Comparison of ENCODE assay signal across 8 cellular contexts in genomic region chr7:5635461-5636445, GRCh38. TPM values are rescaled to one million over a fixed set of nuclear protein-coding genes. Genes with fewer than 3 reads are reported as not detected.
A peak's percentile ranks its signal among the peaks of the same experiment; 100 is the strongest.
DNase-seq lines count a peak whose midpoint lies in the region; ATAC-seq, FAIRE-seq and TF ChIP-seq lines count a peak whose summit lies in the region.

No MANE protein-coding gene starts in this region.

- H2AFZ ChIP-seq in mammary epithelial cell (ENCODE audit: low read depth, low read length) = peak overlapping the region; percentile 60
- no peak overlapping the region for H2AFZ ChIP-seq in HepG2 (ENCODE audit: low read length)

- CTCF ChIA-PET in mammary epithelial cell (lab: Charles Lee; ENCODE audit: low non-redundant PET) = no interaction called here
- CTCF ChIA-PET in HepG2 (lab: Yijun Ruan, JAX; ENCODE audit: low intra/inter-chr PET ratio, low total read pairs) = no interaction called here

- H3K4me1 ChIP-seq in mammary epithelial cell (ENCODE audit: insufficient read depth, low read length) (peaks cover 42% of the 10 kb centered on the region), HepG2 (ENCODE audit: insufficient read depth, low read length) (peaks cover 29% of the 10 kb centered on the region), testis (peaks cover 60% of the 10 kb centered on the region)

- peak overlapping the region; percentile 72 for H3K27ac ChIP-seq in mammary epithelial cell (ENCODE audit: insufficient read depth, low read depth, low read length)
- H3K27ac ChIP-seq in HepG2 (ENCODE audit: extremely low read length, insufficient read depth, low read length) = peak overlapping the region; percentile 42
- peak overlapping the region; percentile 26 to 69 for H3K27ac ChIP-seq in testis

- ATAC-seq in HepG2 = peak; percentile 47; the same call in 2 of the 3 replicates
- no peak for ATAC-seq in GM18498 (IDR thresholded peaks at IDR 0.05; ENCODE audit: unreplicated experiment)

- TF ChIP-seq POLR2A in HepG2 (IDR thresholded peaks at IDR 0.05; ENCODE audit: insufficient read depth in 1 of 2, low read depth in 2 of 2, low read length in 2 of 2) (no peak), testis (IDR thresholded peaks at IDR 0.05) (no peak)

- H3K9me3 ChIP-seq in mammary epithelial cell (replicated peaks; ENCODE audit: insufficient read depth, low read length) (no peaks in the 10 kb centered on the region), HepG2 (ENCODE audit: low read length) (no peaks in the 10 kb centered on the region), testis (no peaks in the 10 kb centered on the region)

- H3K4me3 ChIP-seq in mammary epithelial cell (replicated peaks in 1 of 3; ENCODE audit: insufficient read depth in 1 of 3, low read depth in 2 of 3, low read length in 3 of 3) = no peak overlapping the region
- no peak overlapping the region; a peak in 1 of 6 replicates for H3K4me3 ChIP-seq in HepG2 (replicated peaks in 1 of 3; ENCODE audit: insufficient read depth in 1 of 3, low read depth in 2 of 3, low read length in 3 of 3)
- no peak overlapping the region for H3K4me3 ChIP-seq in testis

- peak; percentile 80 for FAIRE-seq in HepG2 (lab: Jason Lieb, UNC)

- dilution Hi-C loops in mammary epithelial cell (cut with HindIII; ENCODE audit: low sequenced_read_pairs) = loop anchor here (5.0 kb wide), 1 partner anchor 38 kb away; no protein-coding TSS in a partner anchor

- POLR2A ChIA-PET in HepG2 (lab: Yijun Ruan, JAX) = no interaction called here

- H3K27me3 ChIP-seq in mammary epithelial cell (ENCODE audit: insufficient read depth, low read length) (no peaks in the 10 kb centered on the region), HepG2 (ENCODE audit: control insufficient read depth in 1 of 2, insufficient read depth in 2 of 2, low read length in 2 of 2) (no peaks in the 10 kb centered on the region), testis (no peaks in the 10 kb centered on the region)

- TF ChIP-seq RAD21 in HepG2 (CRISPR knock-in tag; IDR thresholded peaks at IDR 0.05) = no peak

- no peaks in the 10 kb centered on the region for H4K20me1 ChIP-seq in mammary epithelial cell (ENCODE audit: insufficient read depth, low read length)
- H4K20me1 ChIP-seq in HepG2 (ENCODE audit: insufficient read depth, low read length) = no peaks in the 10 kb centered on the region

- H3K79me2 ChIP-seq in mammary epithelial cell (ENCODE audit: insufficient read depth, low read length) = no peaks in the 10 kb centered on the region
- no peaks in the 10 kb centered on the region for H3K79me2 ChIP-seq in HepG2 (ENCODE audit: insufficient read depth, low read length)

- in situ Hi-C loops in mammary epithelial cell (cut with MboI; ENCODE audit: low sequenced_read_pairs in 2 of 2) = no loop called here
- in situ Hi-C loops in HepG2 (cut with HindIII; ENCODE audit: extremely low pct_ligation_motif_present, low pct_unique_long_range_greater_than_20kb) = no loop called here

- peak overlapping the region; percentile 59 for H3K4me2 ChIP-seq in mammary epithelial cell (ENCODE audit: insufficient read depth, low read depth, low read length)
- peak overlapping the region; percentile 53 for H3K4me2 ChIP-seq in HepG2 (ENCODE audit: low read depth, low read length)

- 39% methylated on average over 12 of the region's 12 CpGs for WGBS in mammary epithelial cell (ENCODE audit: low coverage, missing lambda C conversion rate)
- WGBS in HepG2 (ENCODE audit: low lambda C conversion rate) = 57% methylated on average over 12 of the region's 12 CpGs
- WGBS in testis, 2 donors = 55 to 60% methylated on average over 12 of the region's 12 CpGs

- intact Hi-C loops in mammary epithelial cell (cut with micrococcal nuclease) = no loop called here
- intact Hi-C loops in HepG2 (cut with micrococcal nuclease; ENCODE audit: unreplicated experiment) = no loop called here
- intact Hi-C loops in testis (cut with DNase I; ENCODE audit: low total_unique reads) = no loop called here

- H3K9ac ChIP-seq in mammary epithelial cell (ENCODE audit: insufficient read depth, low read length) = peak overlapping the region; percentile 45
- H3K9ac ChIP-seq in HepG2 (ENCODE audit: insufficient read depth, low read depth, low read length) = 0 out of 2 replicates have a peak overlapping the region, but pooled peaks have one; percentile 11

- peak; percentile 48 for DNase-seq in DMS 273 (lab: John Stamatoyannopoulos, UW; ENCODE audit: unreplicated experiment)
- DNase-seq in DMS 273 treated with DMSO at 0.1 percent for 48 hours (lab: John Stamatoyannopoulos, UW) = no peak
- no peak for DNase-seq in mammary epithelial cell
- DNase-seq in HepG2 (ENCODE audit: low spot score) = peak; percentile 57
- DNase-seq in testis = no peak
- DNase-seq in NCI-H526 (lab: John Stamatoyannopoulos, UW) = no peak
- DNase-seq in Kasumi-1 (lab: John Stamatoyannopoulos, UW) = no peak

- H3K36me3 ChIP-seq in mammary epithelial cell (ENCODE audit: insufficient read depth, low read length) = no peaks in the 10 kb centered on the region
- peaks cover 9 to 35% of the 10 kb centered on the region in 2 experiments for H3K36me3 ChIP-seq in HepG2 (replicated peaks in 1 of 2; ENCODE audit: control insufficient read depth in 1 of 2, insufficient read depth in 2 of 2, low read length in 2 of 2)
- H3K36me3 ChIP-seq in testis (ENCODE audit: low read depth, missing control alignments) = no peaks in the 10 kb centered on the region

- no peak for TF ChIP-seq EP300 in HepG2 (IDR thresholded peaks at IDR 0.05; ENCODE audit: low read depth in 2 of 2, low read length in 2 of 2)
- TF ChIP-seq EP300 in HepG2 (CRISPR knock-in tag; IDR thresholded peaks at IDR 0.05; ENCODE audit: borderline replicate concordance) = no peak

- no TSS peak for BruUV-seq in mammary epithelial cell (replicated peaks; lab: Mats Ljungman, UMichigan)
- no TSS peak for BruUV-seq in HepG2 (replicated peaks; lab: Mats Ljungman, UMichigan)

- no peak for TF ChIP-seq CTCF in mammary epithelial cell (conservative IDR thresholded peaks at IDR 0.05 in 1 of 2, IDR thresholded peaks at IDR 0.05 in 1 of 2; ENCODE audit: extremely low read depth in 1 of 2, insufficient read depth in 1 of 2, low read depth in 1 of 2, low read length in 2 of 2)
- no peak for TF ChIP-seq CTCF in HepG2 (CRISPR knock-in tag; IDR thresholded peaks at IDR 0.05)
- no peak for TF ChIP-seq CTCF in testis (IDR thresholded peaks at IDR 0.05)

TF ChIP-seq in HepG2, 621 proteins besides CTCF, POLR2A, EP300 and RAD21 (continues in another document):
- TF ChIP-seq SOX6 (IDR thresholded peaks at IDR 0.05) (no peak), SOX6 (CRISPR knock-in tag; IDR thresholded peaks at IDR 0.05) (peak; percentile 61; the same call in 1 of the 2 replicates), ZFYVE20 (CRISPR knock-in tag; IDR thresholded peaks at IDR 0.05; ENCODE audit: borderline replicate concordance, low read depth) (no peak), NFRKB (IDR thresholded peaks at IDR 0.05) (no peak), BATF2 (CRISPR knock-in tag; IDR thresholded peaks at IDR 0.05) (no peak), NFATC3 (CRISPR knock-in tag; IDR thresholded peaks at IDR 0.05) (no peak), ISX (CRISPR knock-in tag; conservative IDR thresholded peaks at IDR 0.05) (no peak), TBL1XR1 (IDR thresholded peaks at IDR 0.05; ENCODE audit: borderline replicate concordance, low read length, partially characterized antibody) (no peak), SOX5 (CRISPR knock-in tag; IDR thresholded peaks at IDR 0.05; ENCODE audit: borderline replicate concordance) (peak; percentile 58; the same call in 1 of the 2 replicates), SIX1 (CRISPR knock-in tag; IDR thresholded peaks at IDR 0.05; ENCODE audit: borderline replicate concordance) (no peak), ZNF7 (CRISPR knock-in tag; IDR thresholded peaks at IDR 0.05) (no peak), ZNF138 (CRISPR knock-in tag; IDR thresholded peaks at IDR 0.05; ENCODE audit: low read depth) (no peak)

RNA-seq across cellular contexts. Expression of gene FSCN1, which starts 43.1 kb away (rescaled TPM):
- total RNA-seq in mammary epithelial cell (100 to 1,000 TPM; 303 to 480 TPM), HepG2 (2016; rRNA removed; fragmentation: Illumina TruSeq; extraction: Trizol) (35.5 and 44.0 TPM in 2 replicates), testis (100 to 1,000 TPM; 210 to 293 TPM)
- polyA plus RNA-seq in mammary epithelial cell (365 TPM), HepG2 (2011; rRNA removed) (21.2 and 29.0 TPM in 2 replicates), testis (ENCODE audit: insufficient read depth, low read depth, low replicate concordance) (75.5 TPM)
- 201 TPM for polyA minus RNA-seq in mammary epithelial cell
- total RNA-seq in HepG2 (2016; cell fraction: cytosol; rRNA removed; fragmentation: Illumina TruSeq; extraction: Trizol; ENCODE audit: low read depth) = 6.4 and 7.4 TPM in 2 replicates
- total RNA-seq in HepG2 (2016; cell fraction: insoluble cytoplasmic fraction; rRNA removed; fragmentation: Illumina TruSeq; extraction: Trizol) = 32.0 and 43.8 TPM in 2 replicates
- 20.9 and 22.0 TPM in 2 replicates for total RNA-seq in HepG2 (2016; cell fraction: membrane; rRNA removed; fragmentation: Illumina TruSeq; extraction: Trizol)
- total RNA-seq in HepG2 (2016; cell fraction: nucleus; rRNA removed; fragmentation: Illumina TruSeq; extraction: Trizol) = 21.3 and 24.5 TPM in 2 replicates
- polyA plus RNA-seq in HepG2 (2011; cell fraction: cytosol; rRNA removed) = 21.0 and 36.3 TPM in 2 replicates
- polyA plus RNA-seq in HepG2 (2011; cell fraction: nucleus; rRNA removed) = 41.0 and 50.2 TPM in 2 replicates
- 7.3 and 18.5 TPM in 2 replicates for polyA plus RNA-seq in HepG2 (2012)
- polyA plus RNA-seq in HepG2 (2016; cell fraction: cytosol; fragmentation: Illumina TruSeq; extraction: Trizol; ENCODE audit: low read depth) = 10.2 and 10.8 TPM in 2 replicates
- polyA plus RNA-seq in HepG2 (2016; cell fraction: insoluble cytoplasmic fraction; fragmentation: Illumina TruSeq; extraction: Trizol; ENCODE audit: low read depth) = 58.7 and 73.9 TPM in 2 replicates
- polyA plus RNA-seq in HepG2 (2016; cell fraction: membrane; fragmentation: Illumina TruSeq; extraction: Trizol; ENCODE audit: low read depth) = 22.3 and 24.1 TPM in 2 replicates
- 53.5 and 58.8 TPM in 2 replicates for polyA plus RNA-seq in HepG2 (2016; cell fraction: nucleus; fragmentation: Illumina TruSeq; extraction: Trizol; ENCODE audit: insufficient read depth, low read depth)
- 66.5 and 90.1 TPM in 2 replicates for polyA minus RNA-seq in HepG2 (2011; rRNA and poly(A)+ RNA removed; ENCODE audit: low replicate concordance)
- 43.7 and 53.5 TPM in 2 replicates for polyA minus RNA-seq in HepG2 (2011; cell fraction: cytosol; rRNA and poly(A)+ RNA removed)
- 12.7 and 16.4 TPM in 2 replicates for polyA minus RNA-seq in HepG2 (2011; cell fraction: nucleus; rRNA and poly(A)+ RNA removed)

Comparison
In these comparisons a context has a peak if more than half of its experiments do, and no peak if none do; other contexts are left out.
1. DNase-seq: peak in DMS 273 (single experiment) and HepG2 (single experiment); none in DMS 273 treated with DMSO at 0.1 percent for 48 hours (single experiment), mammary epithelial cell (single experiment), testis (single experiment), NCI-H526 (0 of 2) and Kasumi-1 (0 of 2).
2. Peak in every context shown above with its lines, with median percentiles within 50 percentile points of each other: H3K27ac ChIP-seq.